Comparison of ENCODE assay signal across 8 cellular contexts in the genomic region with DNA sequence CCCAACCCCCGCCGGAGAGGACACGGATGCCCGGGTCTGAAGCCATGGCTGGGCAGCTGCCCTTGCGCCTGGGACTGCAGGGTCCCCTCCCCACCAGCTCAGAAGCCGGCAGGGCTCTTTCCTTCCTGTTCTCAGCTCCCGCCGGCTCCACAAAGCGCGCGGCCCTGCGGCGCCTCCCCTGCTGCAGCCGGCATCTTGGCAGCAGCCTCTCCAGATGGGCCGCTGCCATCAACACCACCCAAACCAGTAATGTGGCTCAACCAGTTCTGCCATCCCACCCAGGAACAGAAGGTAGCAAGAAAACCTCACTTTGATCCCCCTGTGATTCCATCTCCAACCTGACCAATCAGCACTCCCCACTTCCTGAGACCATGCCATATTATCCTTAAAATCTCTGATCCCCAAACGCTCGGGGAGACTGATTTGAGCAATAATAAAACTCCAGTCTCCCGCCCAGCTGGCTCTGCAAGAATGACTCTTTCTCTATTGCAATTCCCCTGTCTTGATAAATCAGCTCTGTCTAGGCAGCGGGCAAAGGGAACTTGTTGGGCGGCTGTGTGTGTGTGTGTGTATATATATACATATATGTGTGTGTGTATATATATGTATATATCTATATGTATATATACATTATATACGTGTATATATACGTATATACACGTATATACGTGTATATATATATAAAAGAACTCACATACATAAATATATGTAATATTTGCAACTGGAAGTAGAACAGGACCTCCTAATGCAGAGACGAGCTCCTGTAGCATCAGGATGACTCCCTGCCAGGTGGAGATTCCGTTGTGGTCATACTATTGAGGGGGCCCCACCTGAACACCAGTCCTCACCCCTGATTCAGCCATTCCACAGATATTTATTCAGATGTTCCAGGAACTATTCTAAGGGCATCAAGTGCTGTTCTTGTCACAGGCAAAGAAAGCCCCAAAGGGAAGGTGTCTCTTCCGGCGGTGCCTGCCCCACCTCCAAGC.
DNase-seq lines count a peak whose midpoint lies in the region; ATAC-seq, FAIRE-seq and TF ChIP-seq lines count a peak whose summit lies in the region.
"Not testable (repeated sequence)": the region's sequence is repeated elsewhere in the genome, so short reads cannot be mapped to it uniquely, and the experiment has no call there.

No MANE protein-coding gene starts in this region.

- H3K4me3 ChIP-seq in WI38 (ENCODE audit: low read depth, low read length) (0 out of 2 replicates have a peak overlapping the region, but pooled peaks have one; percentile 24), suprapubic skin (peak overlapping the region; percentile 37)
- H3K4me3 ChIP-seq in kidney (ENCODE audit: low read length in 2 of 2); pancreas: not testable (repeated sequence)

- intact Hi-C loops in kidney (cut with DNase I); pancreas (cut with DNase I): not testable (repeated sequence)

- not testable (repeated sequence) for TF ChIP-seq POLR2A in suprapubic skin (IDR thresholded peaks at IDR 0.05)

- ATAC-seq in HG03432 (IDR thresholded peaks at IDR 0.05; ENCODE audit: unreplicated experiment) (peak; percentile 60), pancreas (peak; percentile 43 to 91 (median 78))

- H3K36me3 ChIP-seq in kidney (ENCODE audit: control insufficient read depth in 1 of 2, insufficient read depth in 2 of 2, low read length in 2 of 2); pancreas; suprapubic skin: not testable (repeated sequence)

- H3K27ac ChIP-seq in kidney (ENCODE audit: low read depth in 2 of 2, low read length in 2 of 2); pancreas: not testable (repeated sequence)
- peak overlapping the region; percentile 62 for H3K27ac ChIP-seq in suprapubic skin

- FAIRE-seq in kidney (lab: Jason Lieb, UNC); pancreas (lab: Jason Lieb, UNC): not testable (repeated sequence)

- not testable (repeated sequence) for TF ChIP-seq EP300 in suprapubic skin (IDR thresholded peaks at IDR 0.05)

- not testable (repeated sequence) for H3K9me3 ChIP-seq in kidney (ENCODE audit: control insufficient read depth in 1 of 2, low read length in 2 of 2); pancreas; suprapubic skin

- H3K27me3 ChIP-seq in pancreas (peaks cover 0 to 15% (median 0%) of the 10 kb centered on the region in 4 donors), suprapubic skin (peaks cover 10% of the 10 kb centered on the region)

- H3K9ac ChIP-seq in kidney (ENCODE audit: low read length in 2 of 2): not testable (repeated sequence)

- 13 to 15% methylated on average over 28 of the region's 28 CpGs for WGBS in pancreas, 2 donors
- 13% methylated on average over 28 of the region's 28 CpGs for WGBS in suprapubic skin

- DNase-seq in D341Med (ENCODE audit: low spot score): peak; percentile 86
- peak; percentile 12 for DNase-seq in cerebellum (ENCODE audit: low spot score)
- peak; percentile 11 for DNase-seq in glomerular visceral epithelial cell (ENCODE audit: extremely low spot score)
- DNase-seq in kidney: peak; percentile 84
- peak; percentile 26 to 84 (median 42) for DNase-seq in pancreas
- peak; percentile 80 to 90 for DNase-seq in suprapubic skin (ENCODE audit: low spot score in 2 of 2)

- not testable (repeated sequence) for TF ChIP-seq CTCF in WI38 (IDR thresholded peaks at IDR 0.05; ENCODE audit: low read depth, low read length); kidney (IDR thresholded peaks at IDR 0.05; ENCODE audit: borderline replicate concordance, extremely low read depth, insufficient read depth); pancreas (IDR thresholded peaks at IDR 0.05); suprapubic skin (IDR thresholded peaks at IDR 0.05)

- not testable (repeated sequence) for H3K4me1 ChIP-seq in kidney (ENCODE audit: control insufficient read depth in 1 of 2, insufficient read depth in 1 of 2, low read depth in 1 of 2, low read length in 2 of 2); pancreas
- H3K4me1 ChIP-seq in suprapubic skin: peaks cover 23% of the 10 kb centered on the region

Comparison
In these comparisons a context has a peak if more than half of its experiments do, and no peak if none do; other contexts are left out.
1. DNase-seq: peak in every context shown above with its lines; median percentile 86 in D341Med; 85 in suprapubic skin; 84 in kidney; 42 in pancreas; 12 in cerebellum; 11 in glomerular visceral epithelial cell.